1 cellular context compared by ENCODE assay signal in the genomic region with DNA sequence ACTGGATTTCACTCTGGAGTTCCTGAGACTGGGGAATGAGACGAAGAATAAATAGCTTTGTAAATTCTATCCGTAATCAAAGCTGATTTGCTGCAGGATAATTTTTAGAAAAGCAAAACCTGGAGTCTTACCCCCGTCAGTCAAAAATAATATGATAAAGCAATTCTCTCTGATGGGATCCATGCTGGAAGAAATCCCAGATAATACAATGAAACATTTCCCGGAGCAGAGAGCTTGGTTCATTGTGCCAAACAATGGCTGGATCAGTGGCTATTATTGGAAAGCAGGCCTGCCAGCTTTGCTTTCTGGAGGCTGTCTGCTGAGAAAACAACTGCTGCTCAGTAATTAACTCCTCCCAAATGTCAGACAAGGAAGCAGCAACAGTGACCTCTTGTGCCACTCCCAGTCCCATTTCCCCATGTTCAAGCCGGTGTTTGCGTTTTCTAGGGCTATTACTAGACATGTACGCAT.
TF ChIP-seq lines count a peak whose summit lies in the region.

No MANE protein-coding gene starts in this region.

TF ChIP-seq in H1, 55 proteins besides CTCF, POLR2A, EP300 and RAD21 (continued from another document):
- TF ChIP-seq HDAC6 (IDR thresholded peaks at IDR 0.05; ENCODE audit: low read depth, low read length) (no peak), SRF (IDR thresholded peaks at IDR 0.05; ENCODE audit: low read depth, low read length) (no peak), SUZ12 (IDR thresholded peaks at IDR 0.05; ENCODE audit: low read length) (no peak), MAFK (IDR thresholded peaks at IDR 0.05; ENCODE audit: low read depth, low read length) (no peak), NANOG (IDR thresholded peaks at IDR 0.05; ENCODE audit: insufficient read depth, low read depth, low read length, poor library complexity, severe bottlenecking) (no peak), YY1 (IDR thresholded peaks at IDR 0.05; ENCODE audit: low read depth, low read length) (no peak), CREB1 (IDR thresholded peaks at IDR 0.05) (no peak), KDM1A (IDR thresholded peaks at IDR 0.05; ENCODE audit: borderline replicate concordance, low read length) (no peak), CTBP2 (IDR thresholded peaks at IDR 0.05; ENCODE audit: borderline replicate concordance, insufficient read depth, insufficient read length, low read length) (no peak), TCF12 (IDR thresholded peaks at IDR 0.05; ENCODE audit: low read depth, low read length) (no peak), BCL11A (IDR thresholded peaks at IDR 0.05; ENCODE audit: low read depth in 2 of 2, low read length in 2 of 2) (no peak), JUN (IDR thresholded peaks at IDR 0.05; ENCODE audit: low read depth, low read length) (no peak), PHF8 (conservative IDR thresholded peaks at IDR 0.05; ENCODE audit: low read depth, low read length) (no peak)
TF ChIP-seq in H1: peak in this region for 0.
